In the genomic region with DNA sequence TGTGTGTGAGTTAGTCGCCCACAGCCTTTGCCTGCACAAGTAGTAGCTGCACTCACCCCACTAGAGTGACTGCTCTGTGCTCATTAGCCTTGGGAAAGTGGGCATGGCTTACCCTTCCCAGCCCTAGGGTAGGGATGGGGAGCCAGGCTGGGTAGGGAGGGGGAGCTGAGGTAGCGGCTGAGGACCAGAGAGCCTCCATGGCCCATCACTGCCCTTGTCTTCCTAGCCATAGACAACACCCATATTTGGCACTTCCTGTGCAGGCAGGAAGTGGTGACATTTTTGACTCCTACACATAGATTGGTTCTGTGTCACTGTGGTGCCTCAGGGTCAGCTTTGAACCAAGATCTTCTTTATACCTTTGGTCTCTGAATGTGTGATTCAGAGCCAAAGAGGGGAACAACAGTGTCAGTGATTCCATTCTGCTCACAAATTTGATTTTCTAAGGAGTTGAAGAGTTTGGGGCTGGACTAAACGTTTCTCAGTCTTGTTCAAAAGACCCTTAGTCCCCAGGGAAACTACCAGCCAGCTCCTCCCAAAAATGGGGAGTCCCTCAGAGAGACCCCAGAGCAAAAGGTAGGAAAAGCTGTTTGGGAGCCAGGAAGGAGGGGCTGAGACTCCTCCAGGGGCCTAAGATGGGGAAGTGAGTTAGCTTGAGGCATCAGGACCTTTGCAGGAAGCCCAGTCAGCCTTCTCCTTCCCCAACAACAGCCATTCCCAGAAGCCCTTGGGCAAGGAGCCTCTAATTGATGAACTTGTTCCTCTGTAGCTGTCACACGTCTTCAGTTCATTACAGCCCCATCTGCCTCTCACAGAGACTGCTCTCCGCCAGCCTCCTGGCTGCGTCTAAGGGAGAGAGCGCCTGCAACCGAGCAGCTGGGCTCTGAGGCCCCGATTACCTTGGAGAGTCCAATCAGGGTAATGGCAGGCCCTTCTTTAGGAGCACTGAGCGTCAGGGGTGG, we compare ENCODE assay signal across 11 cellular contexts.
A peak's percentile ranks its signal among the peaks of the same experiment; 100 is the strongest.
DNase-seq lines count a peak whose midpoint lies in the region; ATAC-seq, FAIRE-seq and TF ChIP-seq lines count a peak whose summit lies in the region.
"Had no signal": no experiment of that assay in that cellular context is flagged by ENCODE, and none has a peak within 500 bp of the region (broad histone marks: within the 10 kb centered on the region; RNA-seq: fewer than 3 reads in every experiment).

No MANE protein-coding gene starts in this region.

- H2BK120ac ChIP-seq in neuronal stem cell (ENCODE audit: low read depth, low read length) = no peak overlapping the region

- H4K8ac ChIP-seq in neuronal stem cell (ENCODE audit: low read depth, low read length) = no peak overlapping the region

- no peak overlapping the region for H3K4me3 ChIP-seq in neuronal stem cell (ENCODE audit: low read length in 2 of 2)
- no peak overlapping the region for H3K4me3 ChIP-seq in lower lobe of right lung
- H3K4me3 ChIP-seq: heart left ventricle had no signal

- ATAC-seq in HG02885 (IDR thresholded peaks at IDR 0.05; ENCODE audit: poor library complexity, unreplicated experiment) = peak; percentile 53
- ATAC-seq in SK-N-SH treated with all-trans-retinoic acid at 6 μM for 48 hours = no peak
- no peak for ATAC-seq in lower lobe of right lung
- ATAC-seq: heart left ventricle had no signal

- H3K36me3 ChIP-seq in neuronal stem cell (replicated peaks in 1 of 2; ENCODE audit: control insufficient read depth in 2 of 2, insufficient read depth in 2 of 2, low read length in 2 of 2) (no peaks in the 10 kb centered on the region), lower lobe of right lung (no peaks in the 10 kb centered on the region)
- H3K36me3 ChIP-seq: heart left ventricle had no signal

- peak overlapping the region; percentile 24 for H2AK5ac ChIP-seq in neuronal stem cell (ENCODE audit: low read depth, low read length)

- H3K27ac ChIP-seq in neuronal stem cell (replicated peaks; ENCODE audit: low read length) (no peak overlapping the region), lower lobe of right lung (no peak overlapping the region)
- H3K27ac ChIP-seq: heart left ventricle, HL-60 had no signal

- no peak overlapping the region for H3K4me3 Mint-ChIP-seq in activated CD4-positive, alpha-beta memory T cell treated with anti-CD3 and anti-CD28 coated beads, Interleukin-2, amount 10 ng/mL, durations not matched to agents 7 days and 5 days

- H2AFZ ChIP-seq in neuronal stem cell (ENCODE audit: low read length) = no peak overlapping the region

- no peak overlapping the region for H4K91ac ChIP-seq in neuronal stem cell (ENCODE audit: low read depth, low read length, poor library complexity)

- H3K27ac Mint-ChIP-seq in activated CD4-positive, alpha-beta memory T cell treated with anti-CD3 and anti-CD28 coated beads, Interleukin-2, amount 10 ng/mL, durations not matched to agents 7 days and 5 days = no peak overlapping the region

- no peak overlapping the region for H3K14ac ChIP-seq in neuronal stem cell (ENCODE audit: low read length)

- intact Hi-C loops in lower lobe of right lung (cut with DNase I) = no loop called here

- H3K9me3 Mint-ChIP-seq in activated CD4-positive, alpha-beta memory T cell treated with anti-CD3 and anti-CD28 coated beads, Interleukin-2, amount 10 ng/mL, durations not matched to agents 7 days and 5 days = peaks cover 2% of the 10 kb centered on the region

- FAIRE-seq in frontal cortex (lab: Jason Lieb, UNC) = no peak

- TF ChIP-seq CTCF in GM10266 (IDR thresholded peaks at IDR 0.05; ENCODE audit: control insufficient read depth, insufficient read depth, low read depth, missing control alignments) = no peak
- no peak for TF ChIP-seq CTCF in lower lobe of right lung (IDR thresholded peaks at IDR 0.05)

- H3K36me3 Mint-ChIP-seq in activated CD4-positive, alpha-beta memory T cell treated with anti-CD3 and anti-CD28 coated beads, Interleukin-2, amount 10 ng/mL, durations not matched to agents 7 days and 5 days (ENCODE audit: low read depth) = no peaks in the 10 kb centered on the region

- POLR2A ChIA-PET in activated CD4-positive, alpha-beta memory T cell treated with anti-CD3 and anti-CD28 coated beads, Interleukin-2, amount 10 ng/mL, durations not matched to agents 7 days and 5 days (lab: Charles Lee) = no interaction called here

- H2BK5ac ChIP-seq in neuronal stem cell (ENCODE audit: low read length) = no peak overlapping the region

- H3K79me1 ChIP-seq in neuronal stem cell (ENCODE audit: low read depth, low read length) = no peaks in the 10 kb centered on the region

- no peak overlapping the region for H3K9ac ChIP-seq in neuronal stem cell (ENCODE audit: low read depth, low read length, poor library complexity)

- DNase-seq in GM10266 (ENCODE audit: extremely low spot score) (peak; percentile 48), neuronal stem cell (ENCODE audit: low spot score) (no peak), COLO668 (lab: John Stamatoyannopoulos, UW; ENCODE audit: unreplicated experiment) (no peak), lower lobe of right lung (no peak), frontal cortex (ENCODE audit: low spot score in 2 of 2) (no peak)
- peak; percentile 38 for DNase-seq in activated CD4-positive, alpha-beta memory T cell treated with anti-CD3 and anti-CD28 coated beads, Interleukin-2, amount 10 ng/mL, durations not matched to agents 7 days and 5 days
- DNase-seq: heart left ventricle, NCI-H446 had no signal

- WGBS in neuronal stem cell (ENCODE audit: extremely low coverage in 2 of 2, insufficient read length in 2 of 2, insufficient replicate concordance in 1 of 2), 2 donors = no CpG with 5 or more reads among the region's 10 CpGs

- H3K27me3 Mint-ChIP-seq in activated CD4-positive, alpha-beta memory T cell treated with anti-CD3 and anti-CD28 coated beads, Interleukin-2, amount 10 ng/mL, durations not matched to agents 7 days and 5 days = no peaks in the 10 kb centered on the region

- H3K23ac ChIP-seq in neuronal stem cell (ENCODE audit: low read depth, low read length, poor library complexity) = no peak overlapping the region

- CTCF ChIA-PET in activated CD4-positive, alpha-beta memory T cell treated with anti-CD3 and anti-CD28 coated beads, Interleukin-2, amount 10 ng/mL, durations not matched to agents 7 days and 5 days (lab: Charles Lee) = interaction anchor here (1.0 to 1.4 kb wide), 4 partner anchors 18 to 288 kb away, joined by 3 to 7 read pairs (median 3); no protein-coding TSS in a partner anchor

- H3K9me3 ChIP-seq in neuronal stem cell (replicated peaks in 1 of 2; ENCODE audit: control insufficient read depth in 2 of 2, insufficient read depth in 1 of 2, low read depth in 1 of 2, low read length in 2 of 2) (peaks cover 0 to 2% of the 10 kb centered on the region in 2 donors), lower lobe of right lung (no peaks in the 10 kb centered on the region)
- H3K9me3 ChIP-seq: heart left ventricle had no signal

- peaks cover 0 to 16% (median 0%) of the 10 kb centered on the region in 3 experiments for H3K27me3 ChIP-seq in neuronal stem cell (ENCODE audit: control insufficient read depth in 3 of 3, insufficient read depth in 3 of 3, low read depth in 1 of 3, low read length in 3 of 3)
- no peaks in the 10 kb centered on the region for H3K27me3 ChIP-seq in lower lobe of right lung (ENCODE audit: low read depth)
- H3K27me3 ChIP-seq: heart left ventricle had no signal

- H2BK12ac ChIP-seq in neuronal stem cell (ENCODE audit: low read length) = peak overlapping the region; percentile 27

- H3K4me1 Mint-ChIP-seq in activated CD4-positive, alpha-beta memory T cell treated with anti-CD3 and anti-CD28 coated beads, Interleukin-2, amount 10 ng/mL, durations not matched to agents 7 days and 5 days = peaks cover 5% of the 10 kb centered on the region

- H3K4me2 ChIP-seq in neuronal stem cell (ENCODE audit: insufficient read depth, low read length, poor library complexity, severe bottlenecking) = no peak overlapping the region

- peak overlapping the region; percentile 40 for H2BK15ac ChIP-seq in neuronal stem cell (ENCODE audit: low read length)

- H3K18ac ChIP-seq in neuronal stem cell (ENCODE audit: low read length) = peak overlapping the region; percentile 57

- H3K4me1 ChIP-seq in neuronal stem cell (ENCODE audit: control insufficient read depth in 2 of 2, insufficient read depth in 1 of 2, low read depth in 1 of 2, low read length in 2 of 2) (peaks cover 2 to 38% of the 10 kb centered on the region in 2 donors), lower lobe of right lung (no peaks in the 10 kb centered on the region)

- no peak overlapping the region for H3K4ac ChIP-seq in neuronal stem cell (ENCODE audit: low read length)

TF ChIP-seq in SK-N-SH treated with all-trans-retinoic acid at 6 μM for 48 hours, 23 proteins besides CTCF, POLR2A, EP300 and RAD21 (continues in another document):
- no peak for TF ChIP-seq ARNTL (CRISPR knock-in tag; IDR thresholded peaks at IDR 0.05; ENCODE audit: borderline replicate concordance, low read depth)
- no peak for TF ChIP-seq CSDC2 (CRISPR knock-in tag; IDR thresholded peaks at IDR 0.05)
- TF ChIP-seq RARB (CRISPR knock-in tag; IDR thresholded peaks at IDR 0.05) = no peak
- TF ChIP-seq ZNF70 (CRISPR knock-in tag; IDR thresholded peaks at IDR 0.05) = no peak
- TF ChIP-seq, protein P1, sequence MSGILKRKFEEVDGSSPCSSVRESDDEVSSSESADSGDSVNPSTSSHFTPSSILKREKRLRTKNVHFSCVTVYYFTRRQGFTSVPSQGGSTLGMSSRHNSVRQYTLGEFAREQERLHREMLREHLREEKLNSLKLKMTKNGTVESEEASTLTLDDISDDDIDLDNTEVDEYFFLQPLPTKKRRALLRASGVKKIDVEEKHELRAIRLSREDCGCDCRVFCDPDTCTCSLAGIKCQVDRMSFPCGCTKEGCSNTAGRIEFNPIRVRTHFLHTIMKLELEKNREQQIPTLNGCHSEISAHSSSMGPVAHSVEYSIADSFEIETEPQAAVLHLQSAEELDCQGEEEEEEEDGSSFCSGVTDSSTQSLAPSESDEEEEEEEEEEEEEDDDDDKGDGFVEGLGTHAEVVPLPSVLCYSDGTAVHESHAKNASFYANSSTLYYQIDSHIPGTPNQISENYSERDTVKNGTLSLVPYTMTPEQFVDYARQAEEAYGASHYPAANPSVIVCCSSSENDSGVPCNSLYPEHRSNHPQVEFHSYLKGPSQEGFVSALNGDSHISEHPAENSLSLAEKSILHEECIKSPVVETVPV (CRISPR knock-in tag; IDR thresholded peaks at IDR 0.05) = no peak
- TF ChIP-seq TCF4 (CRISPR knock-in tag; IDR thresholded peaks at IDR 0.05; ENCODE audit: borderline replicate concordance) = no peak
- no peak for TF ChIP-seq ZNF8 (CRISPR knock-in tag; IDR thresholded peaks at IDR 0.05)
- TF ChIP-seq GLIS3 (CRISPR knock-in tag; IDR thresholded peaks at IDR 0.05) = no peak

Comparison
In these comparisons a context has a peak if more than half of its experiments do, and no peak if none do; other contexts are left out.
1. DNase-seq: peak in GM10266 (single experiment) and activated CD4-positive, alpha-beta memory T cell treated with anti-CD3 and anti-CD28 coated beads, Interleukin-2, amount 10 ng/mL, durations not matched to agents 7 days and 5 days (single experiment); none in neuronal stem cell (single experiment), COLO668 (single experiment), lower lobe of right lung (single experiment) and frontal cortex (0 of 2).